In genomic region chr12:57591567-57592325, GRCh38 we compare ENCODE assay signal across 8 cellular contexts.
DNase-seq lines count a peak whose midpoint lies in the region; ATAC-seq lines count a peak whose summit lies in the region.

No MANE protein-coding gene starts in this region.

- H3K4me3 Mint-ChIP-seq in T-helper 2 cell treated with Interferon-gamma antibody and Interleukin-4, amounts not matched to agents 5 μg/mL and 100 μg/mL, for 36 hours = peak overlapping the region; percentile 86

- peaks cover 21% of the 10 kb centered on the region for H3K4me1 Mint-ChIP-seq in T-helper 2 cell treated with Interferon-gamma antibody and Interleukin-4, amounts not matched to agents 5 μg/mL and 100 μg/mL, for 36 hours (ENCODE audit: low read depth)

- peak overlapping the region; percentile 96 for H3K4me3 ChIP-seq in HUES48 (ENCODE audit: low read depth, low read length)
- peak overlapping the region; percentile 92 for H3K4me3 ChIP-seq in iPS-11a (ENCODE audit: low read depth, low read length)
- peak overlapping the region; percentile 61 for H3K4me3 ChIP-seq in skeletal muscle cell (ENCODE audit: low read depth, low read length)

- no peaks in the 10 kb centered on the region for H3K9me3 ChIP-seq in HUES48 (ENCODE audit: control insufficient read depth, insufficient read depth, low read length)

- no peaks in the 10 kb centered on the region for H3K9me3 Mint-ChIP-seq in T-helper 2 cell treated with Interferon-gamma antibody and Interleukin-4, amounts not matched to agents 5 μg/mL and 100 μg/mL, for 36 hours

- peak overlapping the region; percentile 57 for H3K9ac ChIP-seq in HUES48 (ENCODE audit: low read depth, low read length)

- H3K36me3 ChIP-seq in HUES48 (ENCODE audit: control insufficient read depth, insufficient read depth, low read length) = peaks cover 14% of the 10 kb centered on the region

- peaks cover 2% of the 10 kb centered on the region for H3K27me3 Mint-ChIP-seq in T-helper 2 cell treated with Interferon-gamma antibody and Interleukin-4, amounts not matched to agents 5 μg/mL and 100 μg/mL, for 36 hours (ENCODE audit: low read depth)

- H3K27ac Mint-ChIP-seq in T-helper 2 cell treated with Interferon-gamma antibody and Interleukin-4, amounts not matched to agents 5 μg/mL and 100 μg/mL, for 36 hours = peak overlapping the region; percentile 77

- H3K4me1 ChIP-seq in HUES48 (ENCODE audit: control insufficient read depth, insufficient read depth, low read length) = peaks cover 12% of the 10 kb centered on the region

- DNase-seq in T-helper 2 cell treated with Interferon-gamma antibody and Interleukin-4, amounts not matched to agents 5 μg/mL and 100 μg/mL, for 36 hours (ENCODE audit: low spot score) = no peak
- no peak for DNase-seq in T-helper 2 cell
- no peak for DNase-seq in skeletal muscle cell (ENCODE audit: low read depth)

- H3K36me3 Mint-ChIP-seq in T-helper 2 cell treated with Interferon-gamma antibody and Interleukin-4, amounts not matched to agents 5 μg/mL and 100 μg/mL, for 36 hours (ENCODE audit: low read depth) = peaks cover 12% of the 10 kb centered on the region

- ATAC-seq in HG02870 (IDR thresholded peaks at IDR 0.05; ENCODE audit: unreplicated experiment) = no peak
- no peak for ATAC-seq in GM21576 (IDR thresholded peaks at IDR 0.05; ENCODE audit: unreplicated experiment)

- peak overlapping the region; percentile 9 for H3K27ac ChIP-seq in HUES48 (ENCODE audit: low read depth, low read length)
- peak overlapping the region; percentile 64 for H3K27ac ChIP-seq in angular gyrus (ENCODE audit: low read depth, low read length)

- H3K27me3 ChIP-seq in HUES48 (ENCODE audit: control insufficient read depth, insufficient read depth, low read length) = peaks cover 2% of the 10 kb centered on the region; the same call in 1 of the 2 replicates
